ENCODE assay signal across 8 cellular contexts in genomic region chr16:89241187-89242003, GRCh38. TPM values are rescaled to one million over a fixed set of nuclear protein-coding genes. Genes with fewer than 3 reads are reported as not detected.
DNase-seq lines count a peak whose midpoint lies in the region; ATAC-seq, FAIRE-seq and TF ChIP-seq lines count a peak whose summit lies in the region.

No MANE protein-coding gene starts in this region.

- no peaks in the 10 kb centered on the region for H3K9me3 ChIP-seq in Karpas-422 (ENCODE audit: low read length)
- no peaks in the 10 kb centered on the region for H3K9me3 ChIP-seq in SU-DHL-6 (ENCODE audit: insufficient read depth, low read length)
- H3K9me3 ChIP-seq in transverse colon: no peaks in the 10 kb centered on the region

- FAIRE-seq in D721Med (lab: Jason Lieb, UNC): no peak

- H2AFZ ChIP-seq in Karpas-422 (ENCODE audit: low read length): no peak overlapping the region
- H2AFZ ChIP-seq in SU-DHL-6 (ENCODE audit: low read depth, low read length, severe bottlenecking): peak overlapping the region; percentile 73

- DNase-seq in D721Med (ENCODE audit: insufficient read length, low spot score): peak; percentile 43
- DNase-seq in Karpas-422: peak; percentile 87
- DNase-seq in activated naive CD8-positive, alpha-beta T cell treated with anti-CD3 and anti-CD28 coated beads, Interleukin-2, amount 50 U/mL, for 16 hours (ENCODE audit: low read depth, low spot score): peak; percentile 22
- DNase-seq in cardiac septum (ENCODE audit: low spot score): peak; percentile 85
- DNase-seq in pons (ENCODE audit: low spot score): peak; percentile 79
- DNase-seq in transverse colon: peak; percentile 74

- H3K4me2 ChIP-seq in Karpas-422 (ENCODE audit: low read depth, low read length, poor library complexity, severe bottlenecking) (peak overlapping the region; percentile 94), SU-DHL-6 (ENCODE audit: low read depth, low read length, poor library complexity, severe bottlenecking) (peak overlapping the region; percentile 75)

- H3K4me3 ChIP-seq in Karpas-422 (ENCODE audit: low read length) (peak overlapping the region; percentile 87), SU-DHL-6 (ENCODE audit: insufficient read depth, low read length, poor library complexity, severe bottlenecking) (peak overlapping the region; percentile 74), transverse colon (peak overlapping the region; percentile 54 to 72 (median 68))

- in situ Hi-C loops in transverse colon (cut with MboI; ENCODE audit: low pct_ligation_motif_present in 1 of 4, low pct_unique_long_range_greater_than_20kb in 1 of 4, low sequenced_read_pairs in 3 of 4): no loop called here

- intact Hi-C loops in cardiac septum (cut with DNase I): no loop called here
- intact Hi-C loops in transverse colon (cut with DNase I; ENCODE audit: low total_unique reads): no loop called here

- no peaks in the 10 kb centered on the region; the same call in 1 of the 2 replicates for H3F3A ChIP-seq in SU-DHL-6 (ENCODE audit: insufficient read depth)

- H3K27ac ChIP-seq in Karpas-422 (ENCODE audit: low read length) (peak overlapping the region; percentile 70), SU-DHL-6 (ENCODE audit: low read depth, low read length) (peak overlapping the region; percentile 78), transverse colon (peak overlapping the region; percentile 90 to 98 (median 93))

- WGBS in transverse colon (ENCODE audit: low coverage in 1 of 2), 2 donors: 4 to 5% methylated on average over 8 to 38 of the region's 39 CpGs

- TF ChIP-seq EP300 in transverse colon (IDR thresholded peaks at IDR 0.05; ENCODE audit: low read depth): no peak

- no peaks in the 10 kb centered on the region for H3K27me3 ChIP-seq in Karpas-422 (ENCODE audit: low read length)
- no peaks in the 10 kb centered on the region for H3K27me3 ChIP-seq in SU-DHL-6 (ENCODE audit: low read length)
- H3K27me3 ChIP-seq in transverse colon: no peaks in the 10 kb centered on the region

- H3K9ac ChIP-seq in Karpas-422 (ENCODE audit: low read length): peak overlapping the region; percentile 99
- H3K9ac ChIP-seq in SU-DHL-6 (ENCODE audit: low read length): peak overlapping the region; percentile 74

- H3K9me2 ChIP-seq in Karpas-422 (replicated peaks; ENCODE audit: insufficient read depth, low read length) (no peaks in the 10 kb centered on the region), SU-DHL-6 (replicated peaks; ENCODE audit: insufficient read depth, low read length) (no peaks in the 10 kb centered on the region)

- H3K79me2 ChIP-seq in Karpas-422 (ENCODE audit: low read length) (peaks cover 4% of the 10 kb centered on the region), SU-DHL-6 (ENCODE audit: insufficient read depth, low read length) (no peaks in the 10 kb centered on the region; the same call in 1 of the 2 replicates)

- TF ChIP-seq CTCF in D721Med (IDR thresholded peaks at IDR 0.05; ENCODE audit: insufficient read depth, missing control alignments): no peak
- TF ChIP-seq CTCF in SU-DHL-6 (IDR thresholded peaks at IDR 0.05; ENCODE audit: insufficient read depth, low read length, poor library complexity, severe bottlenecking): no peak
- no peak for TF ChIP-seq CTCF in transverse colon (IDR thresholded peaks at IDR 0.05)

- ATAC-seq in GM21447 (IDR thresholded peaks at IDR 0.05; ENCODE audit: unreplicated experiment): peak; percentile 57

- H3K4me1 ChIP-seq in Karpas-422 (ENCODE audit: low read length) (peaks cover 7% of the 10 kb centered on the region), transverse colon (peaks cover 0 to 15% (median 3%) of the 10 kb centered on the region in 4 donors)

- no peaks in the 10 kb centered on the region for H4K20me1 ChIP-seq in Karpas-422 (ENCODE audit: insufficient read depth, low read depth, low read length)
- H4K20me1 ChIP-seq in SU-DHL-6 (ENCODE audit: low read depth, low read length): no peaks in the 10 kb centered on the region

- H3K36me3 ChIP-seq in Karpas-422 (ENCODE audit: insufficient read depth, low read length) (no peaks in the 10 kb centered on the region), SU-DHL-6 (ENCODE audit: low read length) (no peaks in the 10 kb centered on the region), transverse colon (no peaks in the 10 kb centered on the region)

- peak; percentile 88 for TF ChIP-seq POLR2A in transverse colon (IDR thresholded peaks at IDR 0.05)

RNA-seq across cellular contexts. Expression of gene ZNF778, which starts 23.9 kb away (rescaled TPM):
- total RNA-seq in Karpas-422 (2014; rRNA removed; shearing (Covaris generic); ENCODE audit: low replicate concordance): 2.7 and 2.8 TPM in 2 replicates
- total RNA-seq in cardiac septum (9.7 TPM), transverse colon (10 to 100 TPM in 3 of 4 donors, 1 to 10 TPM in 1; 9.3 to 89.0 (median 13.4) TPM)

RNA-seq across cellular contexts. Expression of gene SLC22A31, which starts 41.1 kb away (rescaled TPM):
- total RNA-seq in Karpas-422 (2014; rRNA removed; shearing (Covaris generic); ENCODE audit: low replicate concordance): not detected in 2 replicates
- total RNA-seq in cardiac septum: not detected
- 1 to 10 TPM in 1 of 4 donors, not detected in 3; 1.3 TPM for total RNA-seq in transverse colon

Comparison
In these comparisons a context has a peak if more than half of its experiments do, and no peak if none do; other contexts are left out.
1. Peak in every context shown above with its lines: DNase-seq, ATAC-seq, H3K4me3 ChIP-seq and H3K27ac ChIP-seq.
2. DNase-seq: peak in every context shown above with its lines; median percentile 87 in Karpas-422; 85 in cardiac septum; 79 in pons; 74 in transverse colon; 43 in D721Med; 22 in activated naive CD8-positive, alpha-beta T cell treated with anti-CD3 and anti-CD28 coated beads, Interleukin-2, amount 50 U/mL, for 16 hours.